Comparison of ENCODE assay signal across 11 cellular contexts in the genomic region with DNA sequence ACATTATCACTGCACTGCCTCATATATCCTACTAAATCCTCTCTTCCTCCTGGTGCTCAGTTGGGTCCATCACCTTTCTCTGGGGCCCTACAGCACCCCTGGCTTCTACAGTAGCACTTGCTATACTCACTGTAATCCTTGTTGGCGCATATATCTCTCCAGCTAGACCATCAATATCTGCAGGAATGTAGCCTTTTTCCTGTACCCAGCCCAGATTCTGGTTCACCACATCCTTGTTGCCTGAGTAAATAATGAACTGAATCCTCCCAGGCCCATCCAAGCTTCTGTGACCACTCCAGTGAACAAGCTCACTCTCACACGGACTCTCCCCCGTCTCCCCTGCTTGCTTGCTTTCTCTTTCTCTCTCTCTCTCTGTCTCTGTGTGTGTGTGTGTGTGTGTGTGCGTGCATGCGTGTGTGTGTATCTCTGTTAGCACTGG.
DNase-seq lines count a peak whose midpoint lies in the region; ATAC-seq and TF ChIP-seq lines count a peak whose summit lies in the region.
"Had no signal": no experiment of that assay in that cellular context is flagged by ENCODE, and none has a peak within 500 bp of the region (broad histone marks: within the 10 kb centered on the region; RNA-seq: fewer than 3 reads in every experiment).

No MANE protein-coding gene starts in this region.

- no peak overlapping the region for H3K4me3 ChIP-seq in gastroesophageal sphincter
- no peak overlapping the region for H3K4me3 ChIP-seq in colonic mucosa

- no peak overlapping the region for H3K27ac ChIP-seq in gastroesophageal sphincter
- no peak overlapping the region for H3K27ac ChIP-seq in colonic mucosa

- no peaks in the 10 kb centered on the region for H3K27me3 ChIP-seq in gastroesophageal sphincter
- H3K27me3 ChIP-seq in colonic mucosa: no peaks in the 10 kb centered on the region

- TF ChIP-seq CTCF in AG09319 (IDR thresholded peaks at IDR 0.05; ENCODE audit: low read depth, low read length) (no peak), gastroesophageal sphincter (IDR thresholded peaks at IDR 0.05) (no peak), GM10248 (IDR thresholded peaks at IDR 0.05; ENCODE audit: control extremely low read depth, extremely low read depth, low read depth, missing control alignments) (no peak), colonic mucosa (IDR thresholded peaks at IDR 0.05) (no peak)

- CTCF ChIA-PET in GM10248 (lab: Yijun Ruan, JAX): interaction anchor here (0.8 to 1.3 kb wide), 3 partner anchors 10 to 17 kb away, joined by 3 to 6 read pairs (median 3); no protein-coding TSS in a partner anchor

- no peak overlapping the region for H3K9ac ChIP-seq in colonic mucosa (ENCODE audit: low read depth in 2 of 2, low read length in 2 of 2)

- H3K36me3 Mint-ChIP-seq in activated T-helper 2 cell treated with anti-CD3 and anti-CD28 coated beads, Interferon-gamma antibody, Interleukin-2, Interleukin-4, amounts not matched to agents 10 μg/mL and 5 μg/mL and 100 μg/mL, durations not matched to agents 14 hours and 24 hours and 36 hours (ENCODE audit: low read depth): peaks cover 3% of the 10 kb centered on the region

- DNase-seq in AG09319 (ENCODE audit: extremely low read depth, low read depth) (peak; percentile 66), left kidney (ENCODE audit: low read depth, low spot score) (peak; percentile 95), GM10248 (ENCODE audit: extremely low spot score) (no peak), colonic mucosa (no peak)
- peak; percentile 57 for DNase-seq in activated T-helper 2 cell treated with anti-CD3 and anti-CD28 coated beads, Interferon-gamma antibody, Interleukin-2, Interleukin-4, amounts not matched to agents 10 μg/mL and 5 μg/mL and 100 μg/mL, durations not matched to agents 14 hours and 24 hours and 36 hours (ENCODE audit: low spot score)
- DNase-seq: amniotic stem cell, left cardiac atrium, SIG-M5 had no signal

- intact Hi-C loops in activated T-helper 2 cell treated with anti-CD3 and anti-CD28 coated beads, Interferon-gamma antibody, Interleukin-2, Interleukin-4, amounts not matched to agents 10 μg/mL and 5 μg/mL and 100 μg/mL, durations not matched to agents 14 hours and 24 hours and 36 hours (cut with micrococcal nuclease): no loop called here
- intact Hi-C loops in colonic mucosa (cut with DNase I): no loop called here

- WGBS in gastroesophageal sphincter (ENCODE audit: low coverage in 1 of 2), 2 donors: 46 to 62% methylated on average over 4 to 5 of the region's 5 CpGs

- TF ChIP-seq EP300 in gastroesophageal sphincter (IDR thresholded peaks at IDR 0.05): no peak

- peaks cover 25% of the 10 kb centered on the region for H3K9me3 Mint-ChIP-seq in activated T-helper 2 cell treated with anti-CD3 and anti-CD28 coated beads, Interferon-gamma antibody, Interleukin-2, Interleukin-4, amounts not matched to agents 10 μg/mL and 5 μg/mL and 100 μg/mL, durations not matched to agents 14 hours and 24 hours and 36 hours

- H3K4me3 Mint-ChIP-seq in activated T-helper 2 cell treated with anti-CD3 and anti-CD28 coated beads, Interferon-gamma antibody, Interleukin-2, Interleukin-4, amounts not matched to agents 10 μg/mL and 5 μg/mL and 100 μg/mL, durations not matched to agents 14 hours and 24 hours and 36 hours (ENCODE audit: low read depth): peak overlapping the region; percentile 58

- H3K9me3 ChIP-seq in gastroesophageal sphincter (no peaks in the 10 kb centered on the region), colonic mucosa (no peaks in the 10 kb centered on the region)

- no peaks in the 10 kb centered on the region for H3K36me3 ChIP-seq in gastroesophageal sphincter
- no peaks in the 10 kb centered on the region for H3K36me3 ChIP-seq in colonic mucosa

- peak overlapping the region; percentile 50 for H3K27ac Mint-ChIP-seq in activated T-helper 2 cell treated with anti-CD3 and anti-CD28 coated beads, Interferon-gamma antibody, Interleukin-2, Interleukin-4, amounts not matched to agents 10 μg/mL and 5 μg/mL and 100 μg/mL, durations not matched to agents 14 hours and 24 hours and 36 hours

- TF ChIP-seq POLR2A in gastroesophageal sphincter (IDR thresholded peaks at IDR 0.05): no peak

- POLR2A ChIA-PET in GM10248 (lab: Yijun Ruan, JAX): no interaction called here

- ATAC-seq in GM19395 (IDR thresholded peaks at IDR 0.05; ENCODE audit: unreplicated experiment) (peak; percentile 49), gastroesophageal sphincter (no peak), GM19467 (IDR thresholded peaks at IDR 0.05; ENCODE audit: unreplicated experiment) (no peak)

- H3K27me3 Mint-ChIP-seq in activated T-helper 2 cell treated with anti-CD3 and anti-CD28 coated beads, Interferon-gamma antibody, Interleukin-2, Interleukin-4, amounts not matched to agents 10 μg/mL and 5 μg/mL and 100 μg/mL, durations not matched to agents 14 hours and 24 hours and 36 hours (ENCODE audit: low read depth): peaks cover 2% of the 10 kb centered on the region

- peaks cover 11% of the 10 kb centered on the region for H3K4me1 Mint-ChIP-seq in activated T-helper 2 cell treated with anti-CD3 and anti-CD28 coated beads, Interferon-gamma antibody, Interleukin-2, Interleukin-4, amounts not matched to agents 10 μg/mL and 5 μg/mL and 100 μg/mL, durations not matched to agents 14 hours and 24 hours and 36 hours (ENCODE audit: low read depth)

- no peaks in the 10 kb centered on the region for H3K4me1 ChIP-seq in gastroesophageal sphincter
- H3K4me1 ChIP-seq in colonic mucosa: no peaks in the 10 kb centered on the region

Comparison
In these comparisons a context has a peak if more than half of its experiments do, and no peak if none do; other contexts are left out.
1. DNase-seq: peak in AG09319 (single experiment), activated T-helper 2 cell treated with anti-CD3 and anti-CD28 coated beads, Interferon-gamma antibody, Interleukin-2, Interleukin-4, amounts not matched to agents 10 μg/mL and 5 μg/mL and 100 μg/mL, durations not matched to agents 14 hours and 24 hours and 36 hours (single experiment) and left kidney (single experiment); none in GM10248 (single experiment) and colonic mucosa (single experiment).